Comparison of ENCODE assay signal across 9 cellular contexts in genomic region chr2:10497797-10498251, GRCh38. TPM values are rescaled to one million over a fixed set of nuclear protein-coding genes. Genes with fewer than 3 reads are reported as not detected.
DNase-seq lines count a peak whose midpoint lies in the region; ATAC-seq and TF ChIP-seq lines count a peak whose summit lies in the region.
"Had no signal": no experiment of that assay in that cellular context is flagged by ENCODE, and none has a peak within 500 bp of the region (broad histone marks: within the 10 kb centered on the region; RNA-seq: fewer than 3 reads in every experiment).

No MANE protein-coding gene starts in this region.

- no peaks in the 10 kb centered on the region for H3K4me1 ChIP-seq in testis

- H3K4me3 ChIP-seq in fibroblast of mammary gland (ENCODE audit: control insufficient read depth, low read depth, low read length) (no peak overlapping the region), testis (no peak overlapping the region)

- WGBS in testis, 2 donors: 47 to 62% methylated on average over 3 to 24 of the region's 24 CpGs

- ATAC-seq in GM19324 (IDR thresholded peaks at IDR 0.05; ENCODE audit: low FRiP score, unreplicated experiment): no peak
- ATAC-seq in GM19351 (IDR thresholded peaks at IDR 0.05; ENCODE audit: unreplicated experiment): no peak

- no peak for TF ChIP-seq POLR2A in testis (IDR thresholded peaks at IDR 0.05)

- H3K9me3 ChIP-seq in testis: no peaks in the 10 kb centered on the region

- no peaks in the 10 kb centered on the region for H3K36me3 ChIP-seq in testis (ENCODE audit: low read depth, missing control alignments)

- no peak for TF ChIP-seq CTCF in fibroblast of mammary gland (conservative IDR thresholded peaks at IDR 0.05; ENCODE audit: control insufficient read depth, insufficient read depth, low read depth, low read length)
- no peak for TF ChIP-seq CTCF in testis (IDR thresholded peaks at IDR 0.05)

- no peak overlapping the region for H3K27ac ChIP-seq in testis

- DNase-seq in Daoy (ENCODE audit: low read depth): peak; percentile 96
- peak; percentile 76 for DNase-seq in NCI-H2227 (lab: John Stamatoyannopoulos, UW; ENCODE audit: unreplicated experiment)
- DNase-seq in activated CD8-positive, alpha-beta memory T cell treated with anti-CD3 and anti-CD28 coated beads for 24 hours: peak; percentile 68
- DNase-seq in fibroblast of mammary gland (ENCODE audit: low read depth): peak; percentile 59
- DNase-seq in renal cortical epithelial cell (ENCODE audit: low read depth): peak; percentile 68
- no peak for DNase-seq in testis
- DNase-seq: naive B cell had no signal

- no peaks in the 10 kb centered on the region for H3K27me3 ChIP-seq in testis

- intact Hi-C loops in testis (cut with DNase I; ENCODE audit: low total_unique reads): no loop called here

RNA-seq across cellular contexts. Expression of gene ODC1, which starts 49.7 kb away (rescaled TPM):
- total RNA-seq in Daoy (2014; rRNA removed; shearing (Covaris generic)): 441 and 460 TPM in 2 replicates
- total RNA-seq in renal cortical epithelial cell (79.7 and 133 TPM in 2 replicates), testis (100 to 1,000 TPM; 208 to 321 TPM)
- polyA plus RNA-seq in testis (ENCODE audit: insufficient read depth, low read depth, low replicate concordance): 309 TPM
